Comparison of ENCODE assay signal across 8 cellular contexts in genomic region chr5:90434116-90434714, GRCh38. TPM values are rescaled to one million over a fixed set of nuclear protein-coding genes. Genes with fewer than 3 reads are reported as not detected.
A peak's percentile ranks its signal among the peaks of the same experiment; 100 is the strongest.
DNase-seq lines count a peak whose midpoint lies in the region; ATAC-seq, FAIRE-seq and TF ChIP-seq lines count a peak whose summit lies in the region.

No MANE protein-coding gene starts in this region.

- H3K4me2 ChIP-seq in H9 (ENCODE audit: insufficient read depth, insufficient read length, low read length) (no peak overlapping the region), smooth muscle cell (no peak overlapping the region)

- no peak overlapping the region for H3K14ac ChIP-seq in H9 (ENCODE audit: insufficient read depth, low read length)

- no peak overlapping the region for H3K27ac ChIP-seq in H9 (ENCODE audit: insufficient read length, low read depth, low read length)
- H3K27ac ChIP-seq in smooth muscle cell (ENCODE audit: low read depth) = no peak overlapping the region

- H3K36me3 Mint-ChIP-seq in H9 (ENCODE audit: insufficient read depth in 1 of 3, low read depth in 3 of 3) (no peaks in the 10 kb centered on the region), glutamatergic neuron (ENCODE audit: unreplicated experiment) (no peaks in the 10 kb centered on the region)

- no peaks in the 10 kb centered on the region for H4K20me1 ChIP-seq in H9 (ENCODE audit: control insufficient read depth, insufficient read depth, insufficient read length)
- no peaks in the 10 kb centered on the region for H4K20me1 ChIP-seq in smooth muscle cell (ENCODE audit: low read depth)

- H4K5ac ChIP-seq in H9 (ENCODE audit: insufficient read length, low read depth, low read length) = no peak overlapping the region

- no peak overlapping the region for H2BK15ac ChIP-seq in H9 (ENCODE audit: low read depth, low read length)

- no peaks in the 10 kb centered on the region for H3K36me3 ChIP-seq in smooth muscle cell (ENCODE audit: low read depth)

- H2BK5ac ChIP-seq in H9 (ENCODE audit: insufficient read length, low read length) = no peak overlapping the region

- H3K23me2 ChIP-seq in H9 (ENCODE audit: insufficient read length, low read depth, low read length, poor library complexity, severe bottlenecking) = no peaks in the 10 kb centered on the region

- DNase-seq in H9 (peak; percentile 71), NCI-H526 (lab: John Stamatoyannopoulos, UW) (peak; percentile 15 to 53), glutamatergic neuron (peak; percentile 70), smooth muscle cell (lab: John Stamatoyannopoulos, UW; ENCODE audit: unreplicated experiment) (no peak), SKM-1 (lab: John Stamatoyannopoulos, UW; ENCODE audit: unreplicated experiment) (no peak)
- peak; percentile 40 for DNase-seq in activated T-cell treated with anti-CD3 and anti-CD28 coated beads, Interleukin-2, amount 50 U/mL, for 1 hour

- H2AK5ac ChIP-seq in H9 (ENCODE audit: insufficient read length, low read length) = no peak overlapping the region

- H3K4ac ChIP-seq in H9 (ENCODE audit: low read depth, low read length) = no peak overlapping the region

- H3K4me1 ChIP-seq in H9 (ENCODE audit: insufficient read depth, low read length) = no peaks in the 10 kb centered on the region
- H3K4me1 ChIP-seq in smooth muscle cell (ENCODE audit: low read depth) = no peaks in the 10 kb centered on the region

- H2BK12ac ChIP-seq in H9 (ENCODE audit: insufficient read length, low read depth, low read length) = no peak overlapping the region

- no peaks in the 10 kb centered on the region for H3K79me1 ChIP-seq in H9 (ENCODE audit: insufficient read depth, low read depth, low read length, poor library complexity, severe bottlenecking)

- no peak overlapping the region for H3T11ph ChIP-seq in H9 (ENCODE audit: low read length)

- no peak overlapping the region for H2BK120ac ChIP-seq in H9 (ENCODE audit: low read depth, low read length, poor library complexity, severe bottlenecking)

- H4K8ac ChIP-seq in H9 (replicated peaks; ENCODE audit: insufficient read length, low read depth, low read length) = no peak overlapping the region

- TF ChIP-seq CTCF in H9 (conservative IDR thresholded peaks at IDR 0.05) = peak; percentile 96
- peak; percentile 61 for TF ChIP-seq CTCF in glutamatergic neuron (IDR thresholded peaks at IDR 0.05; ENCODE audit: partially characterized antibody, unreplicated experiment)
- TF ChIP-seq CTCF in smooth muscle cell (IDR thresholded peaks at IDR 0.05; ENCODE audit: borderline replicate concordance, insufficient read depth, poor library complexity, severe bottlenecking) = peak; percentile 52

- H3K79me2 ChIP-seq in H9 (ENCODE audit: insufficient read depth, low read length) (no peaks in the 10 kb centered on the region), smooth muscle cell (ENCODE audit: low read depth) (no peaks in the 10 kb centered on the region)

- no peak overlapping the region for H2BK20ac ChIP-seq in H9 (ENCODE audit: low read depth, low read length, poor library complexity, severe bottlenecking)

- peak; percentile 44 for FAIRE-seq in G401.6 (lab: Jason Lieb, UNC)

- no peak overlapping the region for H4K91ac ChIP-seq in H9 (ENCODE audit: insufficient read length, low read depth, low read length)

- H3K23ac ChIP-seq in H9 (ENCODE audit: insufficient read length, low read depth, low read length) = no peak overlapping the region

- no peak overlapping the region for H3K18ac ChIP-seq in H9 (ENCODE audit: insufficient read length, low read depth, low read length)

- no peaks in the 10 kb centered on the region for H3K9me3 ChIP-seq in H9 (ENCODE audit: control insufficient read depth, low read depth, low read length)
- H3K9me3 ChIP-seq in smooth muscle cell (replicated peaks; ENCODE audit: low read depth) = no peaks in the 10 kb centered on the region

- H3K9ac ChIP-seq in H9 (ENCODE audit: extremely low read depth, insufficient read length, low read length) (no peak overlapping the region), smooth muscle cell (ENCODE audit: low read depth) (no peak overlapping the region)

- H3K9me3 Mint-ChIP-seq in H9 = no peaks in the 10 kb centered on the region
- no peaks in the 10 kb centered on the region for H3K9me3 Mint-ChIP-seq in glutamatergic neuron (ENCODE audit: unreplicated experiment)

- H3F3A ChIP-seq in smooth muscle cell (ENCODE audit: low read depth) = no peaks in the 10 kb centered on the region

- no peak for ATAC-seq in GM18511 (IDR thresholded peaks at IDR 0.05; ENCODE audit: unreplicated experiment)

- no peak overlapping the region for H3K4me3 ChIP-seq in smooth muscle cell

- H3K27me3 ChIP-seq in H9 (ENCODE audit: insufficient read depth, low read length) (no peaks in the 10 kb centered on the region), smooth muscle cell (ENCODE audit: low read depth) (peaks cover 11% of the 10 kb centered on the region)

- H3K27ac Mint-ChIP-seq in H9 (no peak overlapping the region), glutamatergic neuron (ENCODE audit: unreplicated experiment) (no peak overlapping the region)

- H3K27me3 Mint-ChIP-seq in H9 (ENCODE audit: low read depth) = no peaks in the 10 kb centered on the region
- no peaks in the 10 kb centered on the region for H3K27me3 Mint-ChIP-seq in glutamatergic neuron (ENCODE audit: unreplicated experiment)

- WGBS in H9 (ENCODE audit: extremely low coverage, insufficient read length, low lambda C conversion rate) = no CpG with 5 or more reads among the region's 5 CpGs
- WGBS in smooth muscle cell (ENCODE audit: low lambda C conversion rate) = 62% methylated on average over 5 of the region's 5 CpGs

- no peak overlapping the region for H2AFZ ChIP-seq in H9 (ENCODE audit: low read length)
- H2AFZ ChIP-seq in smooth muscle cell (ENCODE audit: low read depth) = no peak overlapping the region

- H3K4me1 Mint-ChIP-seq in H9 (no peaks in the 10 kb centered on the region), glutamatergic neuron (ENCODE audit: low read depth, unreplicated experiment) (no peaks in the 10 kb centered on the region)

- H3K56ac ChIP-seq in H9 (ENCODE audit: insufficient read length, low read depth, low read length) = no peak overlapping the region

- H3K4me3 Mint-ChIP-seq in H9 = no peak overlapping the region
- H3K4me3 Mint-ChIP-seq in glutamatergic neuron (ENCODE audit: unreplicated experiment) = no peak overlapping the region

RNA-seq across cellular contexts. Expression of gene CETN3, which starts 24.7 kb away (rescaled TPM):
- total RNA-seq in H9 (2021) = 31.1 and 36.3 TPM in 2 replicates
- total RNA-seq in glutamatergic neuron (ENCODE audit: unreplicated experiment) = 28.7 TPM
- total RNA-seq in smooth muscle cell = 32.0 and 36.7 TPM in 2 replicates
- polyA plus RNA-seq in smooth muscle cell = 28.7 and 31.6 TPM in 2 replicates

RNA-seq across cellular contexts. Expression of gene MBLAC2, which starts 40.4 kb away (rescaled TPM):
- total RNA-seq in H9 (2021) (4.7 and 4.9 TPM in 2 replicates), glutamatergic neuron (ENCODE audit: unreplicated experiment) (2.6 TPM), smooth muscle cell (3.7 and 3.8 TPM in 2 replicates)
- polyA plus RNA-seq in smooth muscle cell = 1.8 and 1.9 TPM in 2 replicates

RNA-seq across cellular contexts. Expression of gene POLR3G, which starts 40.4 kb away (rescaled TPM):
- total RNA-seq in H9 (2021) = 73.6 and 75.4 TPM in 2 replicates
- total RNA-seq in glutamatergic neuron (ENCODE audit: unreplicated experiment) = 3.9 TPM
- 1.0 and 2.3 TPM in 2 replicates for total RNA-seq in smooth muscle cell
- polyA plus RNA-seq in smooth muscle cell = 1.2 and 1.6 TPM in 2 replicates

Comparison
In these comparisons a context has a peak if more than half of its experiments do, and no peak if none do; other contexts are left out.
1. DNase-seq: peak in H9 (single experiment), NCI-H526 (2 of 2), activated T-cell treated with anti-CD3 and anti-CD28 coated beads, Interleukin-2, amount 50 U/mL, for 1 hour (single experiment) and glutamatergic neuron (single experiment); none in smooth muscle cell (single experiment) and SKM-1 (single experiment).
2. RNA of gene POLR3G, which starts 40.4 kb away (total RNA-seq): 73.6 to 75.4 TPM in H9; 3.9 TPM in glutamatergic neuron (single experiment) and 1.0 to 2.3 TPM in smooth muscle cell; every median in the first group is over 10 times any median in the second.
3. Peak in every context shown above with its lines, with median percentiles within 50 percentile points of each other: CTCF ChIP-seq.